ENCODE assay signal across 1 cellular context in the genomic region with DNA sequence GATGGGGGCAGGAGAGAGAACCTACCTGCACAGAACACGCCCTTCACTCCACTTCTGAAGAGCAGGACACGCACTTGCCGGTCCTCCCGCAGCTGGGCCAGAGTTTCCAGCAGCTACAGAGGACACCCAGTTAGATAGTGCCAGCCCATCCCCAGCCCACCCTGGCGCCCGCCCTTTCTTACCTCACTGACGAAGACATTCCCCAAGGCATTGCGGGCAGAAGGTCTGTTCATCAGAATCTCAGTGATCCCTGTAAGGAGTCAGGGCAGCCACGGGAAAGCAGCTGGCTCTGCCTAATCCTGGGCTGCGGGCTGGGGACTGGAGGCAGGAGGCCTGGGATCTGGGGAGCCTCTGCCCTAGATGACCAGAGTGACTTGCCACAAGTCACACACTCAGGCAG.
TF ChIP-seq lines count a peak whose summit lies in the region.

No MANE protein-coding gene starts in this region.

TF ChIP-seq in HepG2, 621 proteins besides CTCF, POLR2A, EP300 and RAD21:
- TF ChIP-seq, protein P1, sequence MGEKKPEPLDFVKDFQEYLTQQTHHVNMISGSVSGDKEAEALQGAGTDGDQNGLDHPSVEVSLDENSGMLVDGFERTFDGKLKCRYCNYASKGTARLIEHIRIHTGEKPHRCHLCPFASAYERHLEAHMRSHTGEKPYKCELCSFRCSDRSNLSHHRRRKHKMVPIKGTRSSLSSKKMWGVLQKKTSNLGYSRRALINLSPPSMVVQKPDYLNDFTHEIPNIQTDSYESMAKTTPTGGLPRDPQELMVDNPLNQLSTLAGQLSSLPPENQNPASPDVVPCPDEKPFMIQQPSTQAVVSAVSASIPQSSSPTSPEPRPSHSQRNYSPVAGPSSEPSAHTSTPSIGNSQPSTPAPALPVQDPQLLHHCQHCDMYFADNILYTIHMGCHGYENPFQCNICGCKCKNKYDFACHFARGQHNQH (CRISPR knock-in tag; IDR thresholded peaks at IDR 0.05), result no peak
- no peak for TF ChIP-seq ARHGAP35 (CRISPR knock-in tag; IDR thresholded peaks at IDR 0.05; ENCODE audit: borderline replicate concordance)
- TF ChIP-seq TCF7L2 (IDR thresholded peaks at IDR 0.05; ENCODE audit: low read depth, low read length), result no peak
- no peak for TF ChIP-seq SP140L (CRISPR knock-in tag; IDR thresholded peaks at IDR 0.05; ENCODE audit: borderline replicate concordance)
- TF ChIP-seq TCF7 (IDR thresholded peaks at IDR 0.05; ENCODE audit: low read depth), result no peak
